ENCODE assay signal across 8 cellular contexts in genomic region chr9:14433841-14434511, GRCh38.
DNase-seq lines count a peak whose midpoint lies in the region; ATAC-seq and TF ChIP-seq lines count a peak whose summit lies in the region.

No MANE protein-coding gene starts in this region.

- intact Hi-C loops in uterus (cut with DNase I; ENCODE audit: low total_unique reads) = no loop called here

- TF ChIP-seq POLR2A in uterus (IDR thresholded peaks at IDR 0.05) = no peak

- DNase-seq in DMS114 treated with DMSO at 0.1 percent for 48 hours (lab: John Stamatoyannopoulos, UW; ENCODE audit: unreplicated experiment) (peak; percentile 56), LoVo (ENCODE audit: low spot score) (peak; percentile 43), adipocyte (ENCODE audit: low read depth) (peak; percentile 88), hepatic stellate cell (ENCODE audit: low spot score) (peak; percentile 11), uterus (peak; percentile 22 to 44), activated gamma-delta T cell (lab: John Stamatoyannopoulos, UW) (no peak), T-helper 1 cell (no peak)

- peaks cover 11% of the 10 kb centered on the region for H3K27me3 ChIP-seq in adipocyte (replicated peaks; ENCODE audit: control insufficient read depth, insufficient read depth, low read length)
- no peaks in the 10 kb centered on the region for H3K27me3 ChIP-seq in uterus

- peaks cover 7% of the 10 kb centered on the region for H3K9me3 ChIP-seq in adipocyte (ENCODE audit: control insufficient read depth, low read length)
- no peaks in the 10 kb centered on the region for H3K9me3 ChIP-seq in uterus

- H3K36me3 ChIP-seq in adipocyte (ENCODE audit: control insufficient read depth, insufficient read depth, low read length, severe bottlenecking) = no peaks in the 10 kb centered on the region
- H3K36me3 ChIP-seq in uterus = no peaks in the 10 kb centered on the region

- peak overlapping the region; percentile 12 for H3K4me3 ChIP-seq in adipocyte (ENCODE audit: low read length)
- no peak overlapping the region for H3K4me3 ChIP-seq in uterus

- ATAC-seq in GM19023 (IDR thresholded peaks at IDR 0.05; ENCODE audit: unreplicated experiment) = no peak

- H3K27ac ChIP-seq in uterus = peak overlapping the region in 1 of 2 donors; percentile 40

- TF ChIP-seq CTCF in uterus (IDR thresholded peaks at IDR 0.05) = peak in 3 of 4 experiments; percentile 32 to 43 (median 41)

- H3K4me1 ChIP-seq in adipocyte (ENCODE audit: control insufficient read depth, insufficient read depth, low read length) (peaks cover 10% of the 10 kb centered on the region), uterus (no peaks in the 10 kb centered on the region)

- H3K9ac ChIP-seq in adipocyte (ENCODE audit: low read length) = peak overlapping the region; percentile 6

Comparison
In these comparisons a context has a peak if more than half of its experiments do, and no peak if none do; other contexts are left out.
1. DNase-seq: peak in DMS114 treated with DMSO at 0.1 percent for 48 hours (single experiment), LoVo (single experiment), adipocyte (single experiment), hepatic stellate cell (single experiment) and uterus (2 of 2); none in activated gamma-delta T cell (single experiment) and T-helper 1 cell (0 of 5).